ENCODE assay signal across 27 cellular contexts in genomic region chr7:134788191-134788590, GRCh38. TPM values are rescaled to one million over a fixed set of nuclear protein-coding genes. Genes with fewer than 3 reads are reported as not detected.
DNase-seq lines count a peak whose midpoint lies in the region; ATAC-seq and TF ChIP-seq lines count a peak whose summit lies in the region.
"Had no signal": no experiment of that assay in that cellular context is flagged by ENCODE, and none has a peak within 500 bp of the region (broad histone marks: within the 10 kb centered on the region; RNA-seq: fewer than 3 reads in every experiment).

No MANE protein-coding gene starts in this region.

- intact Hi-C loops in IMR-90 (cut with micrococcal nuclease), result loop anchor here (5.0 kb wide), 1 partner anchor 164 kb away; no protein-coding TSS in a partner anchor
- intact Hi-C loops in stomach (cut with DNase I; ENCODE audit: low total_unique reads), result no loop called here

- no peak overlapping the region for H3K18ac ChIP-seq in IMR-90 (ENCODE audit: low read depth, low read length)

- peaks cover 26% of the 10 kb centered on the region for H3K9me1 ChIP-seq in IMR-90 (ENCODE audit: insufficient read depth, low read length)

- H3K4me1 ChIP-seq in BLaER1 treated with 17β-estradiol and CSF1 and Interleukin-3, amounts not matched to agents 10 nM and 100 nM, result peaks cover 25 to 72% (median 47%) of the 10 kb centered on the region in 10 experiments
- peaks cover 25% of the 10 kb centered on the region for H3K4me1 ChIP-seq in IMR-90 (ENCODE audit: control insufficient read depth, insufficient read depth, low read length)
- peaks cover 0 to 71% (median 22%) of the 10 kb centered on the region in 4 donors for H3K4me1 ChIP-seq in stomach

- peaks cover 20 to 59% (median 35%) of the 10 kb centered on the region in 11 experiments for H3K9me3 ChIP-seq in BLaER1 treated with 17β-estradiol and CSF1 and Interleukin-3, amounts not matched to agents 10 nM and 100 nM (replicated peaks in 1 of 11)
- H3K9me3 ChIP-seq in IMR-90 (ENCODE audit: control insufficient read depth, insufficient read depth, low read length), result no peaks in the 10 kb centered on the region
- H3K9me3 ChIP-seq in stomach, result no peaks in the 10 kb centered on the region
- H3K9me3 ChIP-seq: mucosa of descending colon had no signal

- peak overlapping the region in 6 of 11 experiments; percentile 59 to 82 (median 76); a peak in 13 of 22 replicates for H3K27ac ChIP-seq in BLaER1 treated with 17β-estradiol and CSF1 and Interleukin-3, amounts not matched to agents 10 nM and 100 nM
- H3K27ac ChIP-seq in IMR-90 (ENCODE audit: insufficient read depth, low read length), result no peak overlapping the region
- H3K27ac ChIP-seq in stomach, result peak overlapping the region in 4 of 5 donors; percentile 54 to 91 (median 72)
- no peak overlapping the region for H3K27ac ChIP-seq in RWPE1

- peak overlapping the region in 1 of 10 experiments; percentile 38; a peak in 2 of 20 replicates for H3K4me3 ChIP-seq in BLaER1 treated with 17β-estradiol and CSF1 and Interleukin-3, amounts not matched to agents 10 nM and 100 nM
- H3K4me3 ChIP-seq in IMR-90 (ENCODE audit: insufficient read depth, low read depth, low read length), result no peak overlapping the region
- H3K4me3 ChIP-seq in stomach, result no peak overlapping the region
- H3K4me3 ChIP-seq: cardiac muscle cell, lung, mucosa of descending colon had no signal

- H2BK5ac ChIP-seq in IMR-90 (ENCODE audit: low read depth, low read length, poor library complexity, severe bottlenecking), result peak overlapping the region; percentile 31

- H3K4ac ChIP-seq in IMR-90 (ENCODE audit: low read depth, low read length), result no peak overlapping the region

- CTCF ChIA-PET in IMR-90 (lab: Yijun Ruan, JAX) (interaction anchor here (1.3 to 1.8 kb wide), 2 partner anchors 45 to 63 kb away, joined by 3 to 5 read pairs; no protein-coding TSS in a partner anchor), RWPE1 (lab: Yijun Ruan, JAX) (no interaction called here)

- dilution Hi-C loops in IMR-90 (cut with HindIII; ENCODE audit: low sequenced_read_pairs, unreplicated experiment), result no loop called here

- H3K56ac ChIP-seq in IMR-90 (ENCODE audit: extremely low read depth, insufficient read depth, low read length), result no peak overlapping the region

- TF ChIP-seq POLR2A in IMR-90 (IDR thresholded peaks at IDR 0.05; ENCODE audit: low read depth, low read length) (no peak; the same call in 1 of the 2 replicates), stomach (IDR thresholded peaks at IDR 0.05) (no peak)

- H3K36me3 ChIP-seq in BLaER1 treated with 17β-estradiol and CSF1 and Interleukin-3, amounts not matched to agents 10 nM and 100 nM, result peaks cover 0 to 68% (median 21%) of the 10 kb centered on the region in 11 experiments; a peak in 15 of 22 replicates
- peaks cover 25% of the 10 kb centered on the region for H3K36me3 ChIP-seq in IMR-90 (ENCODE audit: control insufficient read depth, insufficient read depth, low read length)
- H3K36me3 ChIP-seq in stomach, result peaks cover 0 to 8% (median 0%) of the 10 kb centered on the region in 4 donors
- H3K36me3 ChIP-seq: cardiac muscle cell had no signal

- H3K9ac ChIP-seq in BLaER1 treated with 17β-estradiol and CSF1 and Interleukin-3, amounts not matched to agents 10 nM and 100 nM, result peak overlapping the region in 3 of 11 experiments; percentile 68 to 72 (median 68); a peak in 2 of 22 replicates
- H3K9ac ChIP-seq in IMR-90 (ENCODE audit: low read depth, low read length), result no peak overlapping the region

- WGBS in IMR-90 (ENCODE audit: extremely low coverage in 2 of 2, insufficient read length in 1 of 2), 2 experiments, result no CpG with 5 or more reads among the region's 2 CpGs
- 82 to 99% (median 93%) methylated on average over 2 of the region's 2 CpGs for WGBS in stomach, 5 donors

- H3K79me1 ChIP-seq in IMR-90 (ENCODE audit: low read depth in 1 of 2, low read length in 2 of 2), result peaks cover 0 to 73% of the 10 kb centered on the region in 2 experiments; a peak in 2 of 4 replicates

- no peak for TF ChIP-seq EP300 in stomach (IDR thresholded peaks at IDR 0.05)

- no peak for TF ChIP-seq RAD21 in IMR-90 (IDR thresholded peaks at IDR 0.05; ENCODE audit: low read length)

- H2BK120ac ChIP-seq in IMR-90 (ENCODE audit: low read depth, low read length), result no peak overlapping the region

- in situ Hi-C loops in IMR-90 (cut with MboI; ENCODE audit: low sequenced_read_pairs), result no loop called here

- H3K4me2 ChIP-seq in BLaER1 treated with 17β-estradiol and CSF1 and Interleukin-3, amounts not matched to agents 10 nM and 100 nM, result peak overlapping the region; percentile 10 to 89 (median 76); a peak in 18 of 22 replicates
- no peak overlapping the region for H3K4me2 ChIP-seq in IMR-90 (ENCODE audit: low read depth, low read length)

- H4K20me1 ChIP-seq in BLaER1 treated with 17β-estradiol and CSF1 and Interleukin-3, amounts not matched to agents 10 nM and 100 nM, result no peaks in the 10 kb centered on the region
- peaks cover 100% of the 10 kb centered on the region for H4K20me1 ChIP-seq in IMR-90 (ENCODE audit: insufficient read depth, low read length)

- no peak for ATAC-seq in IMR-90 (ENCODE audit: low read depth)
- ATAC-seq in GM19463 (IDR thresholded peaks at IDR 0.05; ENCODE audit: unreplicated experiment), result no peak
- ATAC-seq: mucosa of descending colon; Panc1; sciatic nerve; stimulated activated memory B cell treated with anti-CD40 and anti-IgM and Interleukin-4, amounts not matched to agents 10 μg/mL and 1 μg/mL and 100 μg/mL, for 72 hours; WTC11 had no signal

- no peak overlapping the region for H3K14ac ChIP-seq in IMR-90 (replicated peaks; ENCODE audit: low read depth, low read length)

- H2BK20ac ChIP-seq in IMR-90 (ENCODE audit: low read depth, low read length), result no peak overlapping the region

- BruUV-seq in IMR-90 (replicated peaks; lab: Mats Ljungman, UMichigan), result no TSS peak

- TF ChIP-seq CTCF in IMR-90 (conservative IDR thresholded peaks at IDR 0.05; ENCODE audit: low read depth, low read length) (no peak), stomach (IDR thresholded peaks at IDR 0.05) (no peak), RWPE1 (conservative IDR thresholded peaks at IDR 0.05; ENCODE audit: low read depth) (no peak)

- H2AFZ ChIP-seq in IMR-90 (replicated peaks; ENCODE audit: low read length, poor library complexity), result no peak overlapping the region

- H4K5ac ChIP-seq in IMR-90 (ENCODE audit: low read depth, low read length), result no peak overlapping the region

- no peak overlapping the region for H4K8ac ChIP-seq in IMR-90 (ENCODE audit: low read depth in 2 of 2, low read length in 2 of 2)

- no peak overlapping the region for H2AK9ac ChIP-seq in IMR-90 (replicated peaks; ENCODE audit: low read depth, low read length, poor library complexity)

- H4K91ac ChIP-seq in IMR-90 (ENCODE audit: insufficient read depth, low read depth, low read length), result no peak overlapping the region

- no peak for DNase-seq in IMR-90
- DNase-seq in fibroblast of peridontal ligament (ENCODE audit: extremely low read depth), result peak; percentile 63
- DNase-seq in stomach, result no peak
- DNase-seq in activated effector memory CD4-positive, alpha-beta T cell treated with Interleukin-2 at 50 U/mL for 16 hours, result no peak
- no peak for DNase-seq in RWPE1 (ENCODE audit: low spot score)
- DNase-seq: ACHN; activated CD4-positive, alpha-beta T cell treated with anti-CD3 and anti-CD28 coated beads, Interleukin-2, amount 50 U/mL, for 1 hour; activated CD8-positive, alpha-beta memory T cell treated with anti-CD3 and anti-CD28 coated beads, Interleukin-2, amount 50 U/mL, for 4 hours; activated naive CD4-positive, alpha-beta T cell treated with anti-CD3 and anti-CD28 coated beads, Interleukin-2, amount 10 ng/mL, durations not matched to agents 7 days and 5 days; COR-L47; GDM1; glutamatergic neuron; H7; mucosa of descending colon; NCI-H1105; NCI-H1930; NCI-H526; SIG-M5; stimulated activated CD4-positive, alpha-beta T cell treated with anti-CD3 and anti-CD28 coated beads, Interleukin-4, amount 100 ng/mL, for 4 hours had no signal

- POLR2A ChIA-PET in IMR-90 (lab: Charles Lee; ENCODE audit: unreplicated experiment), result no interaction called here
- POLR2A ChIA-PET in RWPE1 (lab: Yijun Ruan, JAX; ENCODE audit: low non-redundant PET), result no interaction called here

- H3K23ac ChIP-seq in IMR-90 (ENCODE audit: low read depth, low read length), result no peak overlapping the region

- H2BK15ac ChIP-seq in IMR-90 (ENCODE audit: low read depth, low read length), result no peak overlapping the region

- no peak overlapping the region for H2AK5ac ChIP-seq in IMR-90 (ENCODE audit: low read depth, low read length)

- no peaks in the 10 kb centered on the region for H3K27me3 ChIP-seq in BLaER1 treated with 17β-estradiol and CSF1 and Interleukin-3, amounts not matched to agents 10 nM and 100 nM
- no peaks in the 10 kb centered on the region for H3K27me3 ChIP-seq in IMR-90 (ENCODE audit: control insufficient read depth, insufficient read depth, low read length)
- H3K27me3 ChIP-seq in stomach, result no peaks in the 10 kb centered on the region
- H3K27me3 ChIP-seq: cardiac muscle cell had no signal

TF ChIP-seq in IMR-90, 13 proteins besides CTCF, POLR2A, EP300 and RAD21 (continues in another document):
- TF ChIP-seq CHD1 (IDR thresholded peaks at IDR 0.05; ENCODE audit: low read depth, low read length) (no peak), ELK1 (IDR thresholded peaks at IDR 0.05; ENCODE audit: borderline replicate concordance, low read depth, low read length) (no peak), MAZ (IDR thresholded peaks at IDR 0.05; ENCODE audit: borderline replicate concordance, low read depth, low read length) (no peak), RCOR1 (IDR thresholded peaks at IDR 0.05; ENCODE audit: insufficient replicate concordance, low read length) (no peak), BHLHE40 (IDR thresholded peaks at IDR 0.05; ENCODE audit: low read depth, low read length) (no peak), RFX5 (IDR thresholded peaks at IDR 0.05; ENCODE audit: low read depth, low read length) (no peak), SMC3 (IDR thresholded peaks at IDR 0.05; ENCODE audit: low read depth, low read length) (no peak)

RNA-seq across cellular contexts. Expression of gene CALD1, which starts 8.8 kb away (rescaled TPM):
- total RNA-seq in IMR-90 (2012; rRNA removed) (487 and 532 TPM in 2 replicates), stomach (1,000 to 10,000 TPM in 1 of 5 donors, 100 to 1,000 TPM in 4; 300 to 1,007 (median 620) TPM)
- polyA plus RNA-seq in IMR-90 (2012; rRNA removed) (375 and 382 TPM in 2 replicates), stomach (100 to 1,000 TPM; 146 to 179 (median 172) TPM)
- polyA plus RNA-seq in IMR-90 (2012; cell fraction: cytosol; rRNA removed), result 140 and 308 TPM in 2 replicates
- polyA plus RNA-seq in IMR-90 (2012; cell fraction: nucleus; rRNA removed; ENCODE audit: low replicate concordance), result 114 and 384 TPM in 2 replicates

Comparison
In these comparisons a context has a peak if more than half of its experiments do, and no peak if none do; other contexts are left out.
1. H3K27ac ChIP-seq: peak in BLaER1 treated with 17β-estradiol and CSF1 and Interleukin-3, amounts not matched to agents 10 nM and 100 nM (6 of 11) and stomach (4 of 5); none in IMR-90 (single experiment) and RWPE1 (single experiment).